ENCODE assay signal across 25 cellular contexts in genomic region chrX:150460063-150460462, GRCh38.
"Had no signal": no experiment of that assay in that cellular context is flagged by ENCODE, and none has a peak within 500 bp of the region (broad histone marks: within the 10 kb centered on the region; RNA-seq: fewer than 3 reads in every experiment).

No MANE protein-coding gene starts in this region.

- H3K4me3 Mint-ChIP-seq: natural killer cell; nephron; neural progenitor cell; stimulated activated memory B cell treated with anti-CD40 and anti-IgM and Interleukin-4, amounts not matched to agents 10 μg/mL and 1 μg/mL and 100 μg/mL, for 72 hours; stimulated activated naive CD8-positive, alpha-beta T cell treated with anti-CD3 and anti-CD28 coated beads, Interleukin-15, amount 100 ng/mL, for 72 hours had no signal

- H3K36me3 Mint-ChIP-seq: natural killer cell; stimulated activated memory B cell treated with anti-CD40 and anti-IgM and Interleukin-4, amounts not matched to agents 10 μg/mL and 1 μg/mL and 100 μg/mL, for 72 hours had no signal

- DNase-seq: naive thymus-derived CD4-positive, alpha-beta T cell; natural killer cell; occipital lobe; ovary; posterior cingulate gyrus; psoas muscle; right cardiac atrium; right lobe of liver; sigmoid colon; small intestine; stimulated activated CD4-positive, alpha-beta T cell treated with anti-CD3 and anti-CD28 coated beads, Interleukin-15, amount 100 ng/mL, for 24 hours; stimulated activated CD4-positive, alpha-beta T cell treated with anti-CD3 and anti-CD28 coated beads, Interleukin-2, amount 100 ng/mL, for 24 hours; stimulated activated CD4-positive, alpha-beta T cell treated with anti-CD3 and anti-CD28 coated beads, Interleukin-2, amount 100 ng/mL, for 48 hours; stimulated activated CD4-positive, alpha-beta T cell treated with anti-CD3 and anti-CD28 coated beads, Interleukin-4, amount 100 ng/mL, for 24 hours; stimulated activated naive CD8-positive, alpha-beta T cell treated with anti-CD3 and anti-CD28 coated beads, Interleukin-15, amount 100 ng/mL, for 72 hours; stimulated activated naive CD8-positive, alpha-beta T cell treated with anti-CD3 and anti-CD28 coated beads, Interleukin-15, Interleukin-2, amounts not matched to agents 100 U/mL and 50 U/mL, for 24 hours; substantia nigra; thyroid gland; upper lobe of left lung had no signal

- H3K4me1 Mint-ChIP-seq: stimulated activated memory B cell treated with anti-CD40 and anti-IgM and Interleukin-4, amounts not matched to agents 10 μg/mL and 1 μg/mL and 100 μg/mL, for 72 hours had no signal

- H3K9me3 ChIP-seq: ovary, psoas muscle, right lobe of liver, sigmoid colon, thoracic aorta, thyroid gland, tibial nerve, upper lobe of left lung had no signal

- ATAC-seq: naive thymus-derived CD4-positive, alpha-beta T cell; natural killer cell; psoas muscle; right cardiac atrium; right lobe of liver; stimulated activated memory B cell treated with anti-CD40 and anti-IgM and Interleukin-4, amounts not matched to agents 10 μg/mL and 1 μg/mL and 100 μg/mL, for 72 hours; stimulated activated naive CD8-positive, alpha-beta T cell treated with anti-CD3 and anti-CD28 coated beads, Interleukin-15, amount 100 ng/mL, for 72 hours; stimulated activated naive CD8-positive, alpha-beta T cell treated with anti-CD3 and anti-CD28 coated beads, Interleukin-15, Interleukin-2, amounts not matched to agents 100 U/mL and 50 U/mL, for 24 hours had no signal

- H3K27ac Mint-ChIP-seq: natural killer cell; nephron; neural progenitor cell; progenitor cell of endocrine pancreas; stimulated activated memory B cell treated with anti-CD40 and anti-IgM and Interleukin-4, amounts not matched to agents 10 μg/mL and 1 μg/mL and 100 μg/mL, for 72 hours had no signal

- H3K9me3 Mint-ChIP-seq: natural killer cell; stimulated activated memory B cell treated with anti-CD40 and anti-IgM and Interleukin-4, amounts not matched to agents 10 μg/mL and 1 μg/mL and 100 μg/mL, for 72 hours; stimulated activated naive CD8-positive, alpha-beta T cell treated with anti-CD3 and anti-CD28 coated beads, Interleukin-15, amount 100 ng/mL, for 72 hours had no signal

- H3K27me3 Mint-ChIP-seq: naive thymus-derived CD4-positive, alpha-beta T cell; progenitor cell of endocrine pancreas; stimulated activated memory B cell treated with anti-CD40 and anti-IgM and Interleukin-4, amounts not matched to agents 10 μg/mL and 1 μg/mL and 100 μg/mL, for 72 hours; stimulated activated naive CD8-positive, alpha-beta T cell treated with anti-CD3 and anti-CD28 coated beads, Interleukin-15, amount 100 ng/mL, for 72 hours had no signal
